Comparison of ENCODE assay signal across 9 cellular contexts in genomic region chr15:59686389-59686788, GRCh38. TPM values are rescaled to one million over a fixed set of nuclear protein-coding genes. Genes with fewer than 3 reads are reported as not detected.
DNase-seq lines count a peak whose midpoint lies in the region; ATAC-seq and TF ChIP-seq lines count a peak whose summit lies in the region.
"Had no signal": no experiment of that assay in that cellular context is flagged by ENCODE, and none has a peak within 500 bp of the region (broad histone marks: within the 10 kb centered on the region; RNA-seq: fewer than 3 reads in every experiment).

No MANE protein-coding gene starts in this region.

- ATAC-seq in Right ventricle myocardium superior (ENCODE audit: poor library complexity) (no peak), left cardiac atrium (no peak), upper lobe of left lung (ENCODE audit: low FRiP score in 2 of 2) (no peak), GM21381 (IDR thresholded peaks at IDR 0.05; ENCODE audit: unreplicated experiment) (no peak), HG03095 (IDR thresholded peaks at IDR 0.05; ENCODE audit: unreplicated experiment) (no peak)

- TF ChIP-seq POLR2A in upper lobe of left lung (IDR thresholded peaks at IDR 0.05) = no peak

- peak overlapping the region in 1 of 4 donors; percentile 62 for H3K4me3 ChIP-seq in upper lobe of left lung

- H3K27ac ChIP-seq in upper lobe of left lung = peak overlapping the region; percentile 27 to 100 (median 98)

- no peaks in the 10 kb centered on the region for H3K27me3 ChIP-seq in upper lobe of left lung

- 49 to 56% methylated on average over 7 of the region's 7 CpGs for WGBS in upper lobe of left lung, 2 donors

- intact Hi-C loops in Right ventricle myocardium superior (cut with DNase I) = no loop called here
- intact Hi-C loops in left cardiac atrium (cut with DNase I) = no loop called here

- H3K4me1 ChIP-seq in upper lobe of left lung = peaks cover 46 to 55% (median 48%) of the 10 kb centered on the region in 4 donors

- no peak for TF ChIP-seq EP300 in upper lobe of left lung (IDR thresholded peaks at IDR 0.05)

- TF ChIP-seq CTCF in upper lobe of left lung (IDR thresholded peaks at IDR 0.05) = no peak

- H3K9me3 ChIP-seq in upper lobe of left lung = no peaks in the 10 kb centered on the region

- H3K36me3 ChIP-seq in upper lobe of left lung = peaks cover 6 to 26% (median 9%) of the 10 kb centered on the region in 4 donors

- DNase-seq in Right ventricle myocardium superior = peak; percentile 49
- no peak for DNase-seq in left cardiac atrium
- peak; percentile 81 for DNase-seq in RPMI8226
- peak; percentile 69 for DNase-seq in germinal center (ENCODE audit: low spot score)
- peak in 1 of 2 donors; percentile 45 for DNase-seq in upper lobe of left lung
- no peak for DNase-seq in DMS153 (lab: John Stamatoyannopoulos, UW)
- DNase-seq: NCI-H1417 had no signal

RNA-seq across cellular contexts. Expression of gene BNIP2, which starts 2.7 kb away (rescaled TPM):
- total RNA-seq in Right ventricle myocardium superior (71.5 TPM), left cardiac atrium (10 to 100 TPM; 70.1 to 86.5 TPM), upper lobe of left lung (100 to 1,000 TPM in 4 of 6 donors, 10 to 100 TPM in 2; 95.0 to 286 (median 152) TPM)

RNA-seq across cellular contexts. Expression of gene GTF2A2, which starts 29.1 kb away (rescaled TPM):
- total RNA-seq in Right ventricle myocardium superior (126 TPM), left cardiac atrium (100 to 1,000 TPM in 1 of 2 donors, 10 to 100 TPM in 1; 99.1 to 119 TPM), upper lobe of left lung (10 to 100 TPM in 5 of 6 donors, 1 to 10 TPM in 1; 5.5 to 80.1 (median 30.2) TPM)

Comparison
In these comparisons a context has a peak if more than half of its experiments do, and no peak if none do; other contexts are left out.
1. DNase-seq: peak in Right ventricle myocardium superior (single experiment), RPMI8226 (single experiment) and germinal center (single experiment); none in left cardiac atrium (single experiment) and DMS153 (single experiment).